ENCODE assay signal across 14 cellular contexts in genomic region chr3:18008706-18009363, GRCh38.
"Had no signal": no experiment of that assay in that cellular context is flagged by ENCODE, and none has a peak within 500 bp of the region (broad histone marks: within the 10 kb centered on the region; RNA-seq: fewer than 3 reads in every experiment).

No MANE protein-coding gene starts in this region.

- H3K27me3 ChIP-seq: esophagus squamous epithelium, gastroesophageal sphincter had no signal

- H3K4me1 ChIP-seq: esophagus squamous epithelium, gastroesophageal sphincter had no signal

- ATAC-seq: activated CD4-positive, CD25-positive, alpha-beta regulatory T cell treated with anti-CD3 and anti-CD28 coated beads, Interleukin-2, amount 50 U/mL, for 24 hours; gastroesophageal sphincter; left lobe of liver; natural killer cell treated with Interleukin-12 subunit alpha and Interleukin-12 subunit beta and Interleukin-15 and Interleukin-18, amount 100 ng/mL, for 72 hours had no signal

- H3K9me3 ChIP-seq: esophagus squamous epithelium, gastroesophageal sphincter had no signal

- H3K27ac ChIP-seq: esophagus squamous epithelium, gastroesophageal sphincter had no signal

- H3K4me3 ChIP-seq: esophagus squamous epithelium, gastroesophageal sphincter had no signal

- DNase-seq: activated naive CD4-positive, alpha-beta T cell; activated naive CD8-positive, alpha-beta T cell treated with anti-CD3 and anti-CD28 coated beads, Interleukin-2, amount 10 ng/mL, durations not matched to agents 7 days and 5 days; anterior cingulate cortex; cerebellar nuclear complex; effector CD8-positive, alpha-beta T cell; esophagus squamous epithelium; small intestine; stimulated activated CD4-positive, alpha-beta T cell treated with anti-CD3 and anti-CD28 coated beads, Interleukin-4, amount 100 ng/mL, for 24 hours; stimulated activated naive CD4-positive, alpha-beta T cell; trophoblast cell had no signal

- H3K36me3 ChIP-seq: esophagus squamous epithelium, gastroesophageal sphincter had no signal
